In the genomic region with DNA sequence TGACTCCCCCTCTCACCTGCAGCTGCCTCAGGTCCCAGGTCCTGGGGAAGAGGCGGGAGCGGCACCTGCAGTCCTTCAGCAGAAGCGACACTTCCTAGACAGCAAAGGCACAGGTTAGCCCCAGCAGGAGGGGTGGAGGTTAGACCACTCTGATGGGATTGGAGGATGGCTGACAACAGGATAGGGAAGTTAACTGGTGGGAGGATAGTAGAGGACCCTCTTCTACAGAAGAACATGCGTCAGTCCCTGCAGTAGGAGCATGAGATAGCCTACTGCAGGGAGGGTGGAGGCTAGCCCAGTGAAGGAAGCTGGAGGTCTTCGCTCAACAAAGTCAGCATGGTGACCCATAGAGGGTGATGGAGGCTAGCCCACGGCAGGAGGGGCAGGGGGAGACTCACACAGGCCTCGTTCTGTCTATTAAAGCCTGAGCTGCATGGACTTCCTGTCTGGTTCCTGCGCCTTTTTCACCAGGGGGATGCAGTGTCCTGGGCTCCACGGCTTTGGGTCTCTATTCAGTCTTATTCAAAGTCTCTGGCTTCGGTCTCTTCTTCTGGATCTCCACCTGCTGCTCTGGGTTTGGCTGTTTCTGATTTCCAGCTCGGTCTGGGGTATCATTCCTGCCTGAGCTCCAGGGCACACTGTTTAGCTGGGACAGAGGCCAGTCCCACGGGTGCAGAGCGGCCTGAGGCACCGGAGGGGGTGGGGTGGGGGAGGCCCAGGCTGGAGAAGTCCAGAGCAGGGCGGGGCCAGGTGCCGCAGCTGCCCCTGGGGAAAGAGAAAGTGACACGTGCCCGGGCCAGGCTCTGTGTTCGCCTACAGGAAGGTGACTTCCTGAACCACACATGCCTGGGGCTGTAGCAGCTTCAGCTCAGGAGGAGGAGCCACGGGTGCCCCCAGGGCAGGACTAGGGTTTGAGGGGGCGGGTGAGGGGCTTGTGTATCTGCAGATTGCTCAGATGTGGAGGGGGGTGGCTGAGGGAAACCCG, we compare ENCODE assay signal across 8 cellular contexts. TPM values are rescaled to one million over a fixed set of nuclear protein-coding genes. Genes with fewer than 3 reads are reported as not detected.
DNase-seq lines count a peak whose midpoint lies in the region; ATAC-seq, FAIRE-seq and TF ChIP-seq lines count a peak whose summit lies in the region.

No MANE protein-coding gene starts in this region.

- H3K4me1 ChIP-seq in DND-41 (ENCODE audit: insufficient read depth, low read length) (peaks cover 8% of the 10 kb centered on the region), RWPE2 (ENCODE audit: insufficient read depth, poor library complexity, severe bottlenecking) (no peaks in the 10 kb centered on the region), GM12878 (ENCODE audit: control insufficient read depth, insufficient read depth, low read length) (peaks cover 7% of the 10 kb centered on the region)

- H3K27ac ChIP-seq in DND-41 (ENCODE audit: low read length) (no peak overlapping the region), RWPE2 (ENCODE audit: poor library complexity, severe bottlenecking) (no peak overlapping the region), GM12878 (ENCODE audit: control insufficient read depth, insufficient read depth) (peak overlapping the region; percentile 32)

- peak; percentile 91 for FAIRE-seq in GM12878 (lab: Jason Lieb, UNC)

- DNase-seq in DND-41, result peak; percentile 60
- DNase-seq in H4 (ENCODE audit: low spot score), result peak; percentile 74
- no peak for DNase-seq in RWPE2 (ENCODE audit: low spot score)
- DNase-seq in GM12878 (ENCODE audit: low read depth, low spot score), result peak; percentile 45
- peak; percentile 12 to 27 for DNase-seq in stimulated activated CD4-positive, alpha-beta T cell treated with anti-CD3 and anti-CD28 coated beads, Interleukin-15, amount 100 ng/mL, for 48 hours (ENCODE audit: low read depth in 2 of 2)
- DNase-seq in Right ventricle myocardium inferior (ENCODE audit: missing footprints), result no peak

- no peak overlapping the region for H3K4me3 ChIP-seq in DND-41 (ENCODE audit: low read depth in 1 of 2, low read length in 2 of 2)
- H3K4me3 ChIP-seq in RWPE2 (ENCODE audit: severe bottlenecking), result no peak overlapping the region
- H3K4me3 ChIP-seq in GM12878, result 0 out of 2 replicates have a peak overlapping the region, but pooled peaks have one; percentile 47

- RAD21 ChIA-PET in GM12878 (lab: Charles Lee; ENCODE audit: unreplicated experiment), result interaction anchor here (0.6 to 1.1 kb wide), 3 partner anchors 91 to 1892 kb away, joined by 3 to 4 read pairs (median 3); no protein-coding TSS in a partner anchor

- H3K4me2 ChIP-seq in DND-41 (ENCODE audit: insufficient read depth, low read length), result peak overlapping the region; percentile 42
- peak overlapping the region; percentile 59 for H3K4me2 ChIP-seq in GM12878 (ENCODE audit: control insufficient read depth, insufficient read depth)

- TF ChIP-seq POLR2A in GM12878 (IDR thresholded peaks at IDR 0.05; ENCODE audit: low read depth, low read length), result peak; percentile 67

- intact Hi-C loops in GM12878 (cut with micrococcal nuclease; ENCODE audit: unreplicated experiment) (no loop called here), Right ventricle myocardium inferior (cut with DNase I) (no loop called here)

- TF ChIP-seq CTCF in DND-41 (IDR thresholded peaks at IDR 0.05; ENCODE audit: borderline replicate concordance, extremely low read depth, low read length, poor library complexity, severe bottlenecking) (no peak), RWPE2 (IDR thresholded peaks at IDR 0.05; ENCODE audit: poor library complexity, severe bottlenecking) (no peak), GM12878 (IDR thresholded peaks at IDR 0.05 in 2 of 3, conservative IDR thresholded peaks at IDR 0.05 in 1 of 3; ENCODE audit: control insufficient read depth in 2 of 3, extremely low read depth in 1 of 3, insufficient read depth in 1 of 3, low read depth in 3 of 3, low read length in 3 of 3) (no peak)

- in situ Hi-C loops in GM12878 (cut with MboI), result no loop called here

- 46% methylated on average over 21 of the region's 22 CpGs for WGBS in GM12878 (ENCODE audit: insufficient coverage, insufficient replicate concordance, low lambda C conversion rate, missing lambda C conversion rate)

- POLR2A ChIA-PET in GM12878 (lab: Charles Lee), result interaction anchor here (0.6 to 0.9 kb wide), 3 partner anchors 161 to 396 kb away, joined by 3 read pairs; a partner anchor contains a TSS

- peak overlapping the region; percentile 10; the same call in 1 of the 2 replicates for H2AFZ ChIP-seq in DND-41 (ENCODE audit: low read depth, low read length)
- peak overlapping the region; percentile 88 for H2AFZ ChIP-seq in GM12878 (ENCODE audit: control insufficient read depth, low read depth, low read length)

- CTCF ChIA-PET in GM12878 (lab: Yijun Ruan, JAX), result interaction anchor here (1.2 kb wide), 1 partner anchor 90 kb away, joined by 4 read pairs; no protein-coding TSS in a partner anchor

- ATAC-seq in DND-41 (ENCODE audit: insufficient read depth, low read depth) (peak; percentile 96), RWPE2 (ENCODE audit: low read depth) (peak; percentile 68), GM12878 (peak; percentile 99), HG03097 (IDR thresholded peaks at IDR 0.05; ENCODE audit: low FRiP score, unreplicated experiment) (no peak), HG02852 (IDR thresholded peaks at IDR 0.05; ENCODE audit: unreplicated experiment) (no peak), Right ventricle myocardium inferior (no peak)

- H3K79me2 ChIP-seq in DND-41 (ENCODE audit: insufficient read depth, low read length) (no peaks in the 10 kb centered on the region), GM12878 (ENCODE audit: control insufficient read depth, insufficient read depth, low read length) (no peaks in the 10 kb centered on the region)

- no peak for TF ChIP-seq EP300 in GM12878 (IDR thresholded peaks at IDR 0.05; ENCODE audit: borderline replicate concordance in 1 of 2, control insufficient read depth in 1 of 2, low read depth in 2 of 2, low read length in 2 of 2)

- H3K9ac ChIP-seq in DND-41 (ENCODE audit: low read depth, low read length) (no peak overlapping the region), GM12878 (ENCODE audit: control insufficient read depth, insufficient read depth, low read length) (peak overlapping the region; percentile 14; the same call in 1 of the 2 replicates)

- no TSS peak for BruUV-seq in GM12878 (replicated peaks; lab: Mats Ljungman, UMichigan)

- SMC1A ChIA-PET in GM12878 (lab: Charles Lee; ENCODE audit: uncharacterized antibody, unreplicated experiment), result no interaction called here

- no peaks in the 10 kb centered on the region for H3K27me3 ChIP-seq in DND-41 (ENCODE audit: insufficient read depth, low read length, poor library complexity)
- no peaks in the 10 kb centered on the region for H3K27me3 ChIP-seq in RWPE2 (ENCODE audit: insufficient read depth, poor library complexity, severe bottlenecking)
- no peaks in the 10 kb centered on the region for H3K27me3 ChIP-seq in GM12878 (replicated peaks in 1 of 2; ENCODE audit: control insufficient read depth in 2 of 2, insufficient read depth in 2 of 2, low read length in 1 of 2)

- no peaks in the 10 kb centered on the region for H3K36me3 ChIP-seq in DND-41 (ENCODE audit: insufficient read depth, low read length)
- H3K36me3 ChIP-seq in RWPE2 (ENCODE audit: low read depth), result no peaks in the 10 kb centered on the region
- no peaks in the 10 kb centered on the region for H3K36me3 ChIP-seq in GM12878 (ENCODE audit: control insufficient read depth in 2 of 2, insufficient read depth in 2 of 2, low read length in 1 of 2)

- H3K9me3 ChIP-seq in DND-41 (ENCODE audit: insufficient read depth, low read length, severe bottlenecking) (no peaks in the 10 kb centered on the region), RWPE2 (ENCODE audit: severe bottlenecking) (no peaks in the 10 kb centered on the region), GM12878 (replicated peaks; ENCODE audit: control insufficient read depth, insufficient read depth, low read length) (no peaks in the 10 kb centered on the region)

- H4K20me1 ChIP-seq in DND-41 (ENCODE audit: insufficient read depth, low read length) (no peaks in the 10 kb centered on the region), GM12878 (ENCODE audit: control insufficient read depth, insufficient read depth) (no peaks in the 10 kb centered on the region)

- no peak for TF ChIP-seq RAD21 in GM12878 (IDR thresholded peaks at IDR 0.05; ENCODE audit: insufficient read depth, low read depth, low read length)

RNA-seq across cellular contexts. Expression of a gene that starts 7.3 kb away (rescaled TPM):
- total RNA-seq in H4 (2014; rRNA removed; shearing (Covaris generic)), result not detected in 2 replicates
- total RNA-seq in GM12878 (2013; cell fraction: nucleolus; rRNA removed), result not detected in 2 replicates
- total RNA-seq in GM12878 (2014; rRNA removed) (not detected in 2 replicates), GM12878 (2014; rRNA removed; fragmentation: Illumina TruSeq; extraction: Trizol) (not detected in 2 replicates), GM12878 (2021) (not detected in 2 replicates), Right ventricle myocardium inferior (not detected)
- not detected for polyA plus RNA-seq in GM12878 (2011; ENCODE audit: low read depth)
- polyA plus RNA-seq in GM12878 (2011; rRNA removed) (not detected in 2 replicates), GM12878 (2014; fragmentation: Illumina TruSeq; extraction: Trizol) (not detected in 2 replicates), GM12878 (2014; fragmentation: Nextera tagmentation; extraction: Ambion mirVana) (not detected), GM12878 (2014; rRNA removed) (not detected in 2 replicates), GM12878 (2016; fragmentation: Nextera tagmentation; extraction: Ambion mirVana) (not detected)
- not detected in 2 replicates for polyA plus RNA-seq in GM12878 (2011; cell fraction: cytosol; rRNA removed)
- polyA plus RNA-seq in GM12878 (2011; cell fraction: nucleus; rRNA removed), result not detected in 2 replicates
- not detected in 2 replicates for polyA plus RNA-seq in GM12878 (2012)
- polyA minus RNA-seq in GM12878 (2011; rRNA and poly(A)+ RNA removed), result not detected in 2 replicates
- polyA minus RNA-seq in GM12878 (2011; cell fraction: cytosol; rRNA and poly(A)+ RNA removed), result not detected in 2 replicates
- not detected in 2 replicates for polyA minus RNA-seq in GM12878 (2011; cell fraction: nucleus; rRNA and poly(A)+ RNA removed)

RNA-seq across cellular contexts. Expression of a gene that starts 11.2 kb away (rescaled TPM):
- not detected in 2 replicates for total RNA-seq in H4 (2014; rRNA removed; shearing (Covaris generic))
- not detected in 2 replicates for total RNA-seq in GM12878 (2013; cell fraction: nucleolus; rRNA removed)
- total RNA-seq in GM12878 (2014; rRNA removed) (not detected in 2 replicates), GM12878 (2014; rRNA removed; fragmentation: Illumina TruSeq; extraction: Trizol) (not detected in 2 replicates), GM12878 (2021) (not detected in 2 replicates), Right ventricle myocardium inferior (not detected)
- not detected for polyA plus RNA-seq in GM12878 (2011; ENCODE audit: low read depth)
- polyA plus RNA-seq in GM12878 (2011; rRNA removed) (not detected in 2 replicates), GM12878 (2014; fragmentation: Illumina TruSeq; extraction: Trizol) (not detected in 2 replicates), GM12878 (2014; fragmentation: Nextera tagmentation; extraction: Ambion mirVana) (not detected), GM12878 (2014; rRNA removed) (not detected in 2 replicates), GM12878 (2016; fragmentation: Nextera tagmentation; extraction: Ambion mirVana) (not detected)
- polyA plus RNA-seq in GM12878 (2011; cell fraction: cytosol; rRNA removed), result not detected in 2 replicates
- polyA plus RNA-seq in GM12878 (2011; cell fraction: nucleus; rRNA removed), result not detected in 2 replicates
- polyA plus RNA-seq in GM12878 (2012), result not detected in 2 replicates
- polyA minus RNA-seq in GM12878 (2011; rRNA and poly(A)+ RNA removed), result not detected in 2 replicates
- not detected in 2 replicates for polyA minus RNA-seq in GM12878 (2011; cell fraction: cytosol; rRNA and poly(A)+ RNA removed)
- polyA minus RNA-seq in GM12878 (2011; cell fraction: nucleus; rRNA and poly(A)+ RNA removed), result not detected in 2 replicates

RNA-seq across cellular contexts. Expression of a gene that starts 30.7 kb away (rescaled TPM):
- total RNA-seq in H4 (2014; rRNA removed; shearing (Covaris generic)), result not detected in 2 replicates
- total RNA-seq in GM12878 (2013; cell fraction: nucleolus; rRNA removed), result not detected in 2 replicates
- total RNA-seq in GM12878 (2014; rRNA removed) (not detected in 2 replicates), GM12878 (2014; rRNA removed; fragmentation: Illumina TruSeq; extraction: Trizol) (not detected in 2 replicates), GM12878 (2021) (not detected in 2 replicates), Right ventricle myocardium inferior (not detected)
- not detected for polyA plus RNA-seq in GM12878 (2011; ENCODE audit: low read depth)
- polyA plus RNA-seq in GM12878 (2011; rRNA removed) (not detected in 2 replicates), GM12878 (2014; fragmentation: Illumina TruSeq; extraction: Trizol) (not detected in 2 replicates), GM12878 (2014; fragmentation: Nextera tagmentation; extraction: Ambion mirVana) (not detected), GM12878 (2014; rRNA removed) (0.24 TPM in 1 of 2 replicates, not detected in the other), GM12878 (2016; fragmentation: Nextera tagmentation; extraction: Ambion mirVana) (not detected)
- polyA plus RNA-seq in GM12878 (2011; cell fraction: cytosol; rRNA removed), result not detected in 2 replicates
- not detected in 2 replicates for polyA plus RNA-seq in GM12878 (2011; cell fraction: nucleus; rRNA removed)
- not detected in 2 replicates for polyA plus RNA-seq in GM12878 (2012)
- polyA minus RNA-seq in GM12878 (2011; rRNA and poly(A)+ RNA removed), result not detected in 2 replicates
- not detected in 2 replicates for polyA minus RNA-seq in GM12878 (2011; cell fraction: cytosol; rRNA and poly(A)+ RNA removed)
- polyA minus RNA-seq in GM12878 (2011; cell fraction: nucleus; rRNA and poly(A)+ RNA removed), result not detected in 2 replicates

RNA-seq across cellular contexts. Expression of a gene that starts 33.4 kb away (rescaled TPM):
- total RNA-seq in H4 (2014; rRNA removed; shearing (Covaris generic)), result not detected in 2 replicates
- not detected in 2 replicates for total RNA-seq in GM12878 (2013; cell fraction: nucleolus; rRNA removed)
- total RNA-seq in GM12878 (2014; rRNA removed) (not detected in 2 replicates), GM12878 (2014; rRNA removed; fragmentation: Illumina TruSeq; extraction: Trizol) (not detected in 2 replicates), GM12878 (2021) (0.37 and 0.54 TPM in 2 replicates), Right ventricle myocardium inferior (not detected)
- not detected for polyA plus RNA-seq in GM12878 (2011; ENCODE audit: low read depth)
- polyA plus RNA-seq in GM12878 (2011; rRNA removed) (not detected in 2 replicates), GM12878 (2014; fragmentation: Illumina TruSeq; extraction: Trizol) (not detected in 2 replicates), GM12878 (2014; fragmentation: Nextera tagmentation; extraction: Ambion mirVana) (not detected), GM12878 (2014; rRNA removed) (not detected in 2 replicates), GM12878 (2016; fragmentation: Nextera tagmentation; extraction: Ambion mirVana) (not detected)
- not detected in 2 replicates for polyA plus RNA-seq in GM12878 (2011; cell fraction: cytosol; rRNA removed)
- not detected in 2 replicates for polyA plus RNA-seq in GM12878 (2011; cell fraction: nucleus; rRNA removed)
- polyA plus RNA-seq in GM12878 (2012), result not detected in 2 replicates
- not detected in 2 replicates for polyA minus RNA-seq in GM12878 (2011; rRNA and poly(A)+ RNA removed)
- not detected in 2 replicates for polyA minus RNA-seq in GM12878 (2011; cell fraction: cytosol; rRNA and poly(A)+ RNA removed)
- not detected in 2 replicates for polyA minus RNA-seq in GM12878 (2011; cell fraction: nucleus; rRNA and poly(A)+ RNA removed)

RNA-seq across cellular contexts. Expression of a gene that starts 40.7 kb away (rescaled TPM):
- not detected in 2 replicates for total RNA-seq in H4 (2014; rRNA removed; shearing (Covaris generic))
- not detected in 2 replicates for total RNA-seq in GM12878 (2013; cell fraction: nucleolus; rRNA removed)
- not detected in 2 replicates for total RNA-seq in GM12878 (2014; rRNA removed)
- total RNA-seq in GM12878 (2014; rRNA removed; fragmentation: Illumina TruSeq; extraction: Trizol), result not detected in 2 replicates
- not detected in 2 replicates for total RNA-seq in GM12878 (2021)
- polyA plus RNA-seq in GM12878 (2011; ENCODE audit: low read depth), result not detected
- not detected in 2 replicates for polyA plus RNA-seq in GM12878 (2011; rRNA removed)
- not detected in 2 replicates for polyA plus RNA-seq in GM12878 (2011; cell fraction: cytosol; rRNA removed)
- not detected in 2 replicates for polyA plus RNA-seq in GM12878 (2011; cell fraction: nucleus; rRNA removed)
- polyA plus RNA-seq in GM12878 (2012), result 0.07 TPM in 1 of 2 replicates, not detected in the other
- not detected in 2 replicates for polyA plus RNA-seq in GM12878 (2014; fragmentation: Illumina TruSeq; extraction: Trizol)
- polyA plus RNA-seq in GM12878 (2014; fragmentation: Nextera tagmentation; extraction: Ambion mirVana), result not detected
- not detected in 2 replicates for polyA plus RNA-seq in GM12878 (2014; rRNA removed)
- polyA plus RNA-seq in GM12878 (2016; fragmentation: Nextera tagmentation; extraction: Ambion mirVana), result not detected
- polyA minus RNA-seq in GM12878 (2011; rRNA and poly(A)+ RNA removed), result not detected in 2 replicates
- not detected in 2 replicates for polyA minus RNA-seq in GM12878 (2011; cell fraction: cytosol; rRNA and poly(A)+ RNA removed)
- not detected in 2 replicates for polyA minus RNA-seq in GM12878 (2011; cell fraction: nucleus; rRNA and poly(A)+ RNA removed)
- total RNA-seq in Right ventricle myocardium inferior, result not detected

Comparison
In these comparisons a context has a peak if more than half of its experiments do, and no peak if none do; other contexts are left out.
1. ATAC-seq: peak in DND-41 (single experiment), RWPE2 (single experiment) and GM12878 (single experiment); none in HG03097 (single experiment), HG02852 (single experiment) and Right ventricle myocardium inferior (single experiment).
2. DNase-seq: peak in DND-41 (single experiment), H4 (single experiment), GM12878 (single experiment) and stimulated activated CD4-positive, alpha-beta T cell treated with anti-CD3 and anti-CD28 coated beads, Interleukin-15, amount 100 ng/mL, for 48 hours (2 of 2); none in RWPE2 (single experiment) and Right ventricle myocardium inferior (single experiment).